ENCODE assay signal across 13 cellular contexts in genomic region chr21:45443595-45444181, GRCh38. TPM values are rescaled to one million over a fixed set of nuclear protein-coding genes. Genes with fewer than 3 reads are reported as not detected.
DNase-seq lines count a peak whose midpoint lies in the region; ATAC-seq and TF ChIP-seq lines count a peak whose summit lies in the region.
"Had no signal": no experiment of that assay in that cellular context is flagged by ENCODE, and none has a peak within 500 bp of the region (broad histone marks: within the 10 kb centered on the region; RNA-seq: fewer than 3 reads in every experiment).

No MANE protein-coding gene starts in this region.

- POLR2A ChIA-PET in activated CD4-positive, alpha-beta T cell treated with anti-CD3 and anti-CD28 coated beads, Interleukin-2, amount 10 ng/mL, durations not matched to agents 7 days and 5 days (lab: Charles Lee), result no interaction called here

- no peak for ATAC-seq in HG03097 (IDR thresholded peaks at IDR 0.05; ENCODE audit: low FRiP score, unreplicated experiment)
- ATAC-seq: activated CD8-positive, alpha-beta memory T cell treated with anti-CD3 and anti-CD28 coated beads, Interleukin-2, amount 10 ng/mL, durations not matched to agents 7 days and 5 days had no signal

- H3K4me1 Mint-ChIP-seq in activated CD4-positive, alpha-beta T cell treated with anti-CD3 and anti-CD28 coated beads, Interleukin-2, amount 10 ng/mL, durations not matched to agents 24 days and 14 days, result peaks cover 2% of the 10 kb centered on the region
- H3K4me1 Mint-ChIP-seq in activated CD4-positive, alpha-beta T cell treated with anti-CD3 and anti-CD28 coated beads, Interleukin-2, amount 10 ng/mL, durations not matched to agents 7 days and 5 days, result peaks cover 9% of the 10 kb centered on the region
- H3K4me1 Mint-ChIP-seq: memory B cell had no signal

- no peaks in the 10 kb centered on the region for H3K36me3 Mint-ChIP-seq in activated CD4-positive, alpha-beta T cell treated with anti-CD3 and anti-CD28 coated beads, Interleukin-2, amount 10 ng/mL, durations not matched to agents 24 days and 14 days (ENCODE audit: low read depth)
- no peaks in the 10 kb centered on the region for H3K36me3 Mint-ChIP-seq in activated CD4-positive, alpha-beta T cell treated with anti-CD3 and anti-CD28 coated beads, Interleukin-2, amount 10 ng/mL, durations not matched to agents 7 days and 5 days (ENCODE audit: low read depth)
- H3K36me3 Mint-ChIP-seq: activated CD8-positive, alpha-beta memory T cell treated with anti-CD3 and anti-CD28 coated beads, Interleukin-2, amount 10 ng/mL, durations not matched to agents 7 days and 5 days; memory B cell had no signal

- no peak overlapping the region for H3K27ac ChIP-seq in spleen
- H3K27ac ChIP-seq: C4-2B had no signal

- H3K36me3 ChIP-seq in spleen, result no peaks in the 10 kb centered on the region

- H3K4me1 ChIP-seq in spleen, result peaks cover 5 to 16% (median 11%) of the 10 kb centered on the region in 6 donors

- peak overlapping the region; percentile 41 for H3K27ac Mint-ChIP-seq in activated CD4-positive, alpha-beta T cell treated with anti-CD3 and anti-CD28 coated beads, Interleukin-2, amount 10 ng/mL, durations not matched to agents 24 days and 14 days
- H3K27ac Mint-ChIP-seq in activated CD4-positive, alpha-beta T cell treated with anti-CD3 and anti-CD28 coated beads, Interleukin-2, amount 10 ng/mL, durations not matched to agents 7 days and 5 days, result no peak overlapping the region
- H3K27ac Mint-ChIP-seq: activated CD8-positive, alpha-beta memory T cell treated with anti-CD3 and anti-CD28 coated beads, Interleukin-2, amount 10 ng/mL, durations not matched to agents 7 days and 5 days; memory B cell had no signal

- peaks cover 0 to 6% (median 0%) of the 10 kb centered on the region in 7 donors for H3K27me3 ChIP-seq in spleen (replicated peaks in 1 of 7)

- H3K9me3 ChIP-seq in spleen, result peaks cover 0 to 12% (median 9%) of the 10 kb centered on the region in 8 donors

- TF ChIP-seq CTCF in NB4 (IDR thresholded peaks at IDR 0.05; ENCODE audit: low read depth, low read length) (peak; percentile 4), choroid plexus epithelial cell (conservative IDR thresholded peaks at IDR 0.05; ENCODE audit: low read depth, low read length) (peak; percentile 25), spleen (IDR thresholded peaks at IDR 0.05 in 8 of 11, conservative IDR thresholded peaks at IDR 0.05 in 3 of 11) (peak in 1 of 11 experiments; percentile 16)

- H3K27me3 Mint-ChIP-seq in activated CD4-positive, alpha-beta T cell treated with anti-CD3 and anti-CD28 coated beads, Interleukin-2, amount 10 ng/mL, durations not matched to agents 24 days and 14 days, result peaks cover 12% of the 10 kb centered on the region
- H3K27me3 Mint-ChIP-seq in activated CD4-positive, alpha-beta T cell treated with anti-CD3 and anti-CD28 coated beads, Interleukin-2, amount 10 ng/mL, durations not matched to agents 7 days and 5 days, result peaks cover 9% of the 10 kb centered on the region

- intact Hi-C loops in activated CD4-positive, alpha-beta T cell treated with anti-CD3 and anti-CD28 coated beads, Interleukin-2, amount 10 ng/mL, durations not matched to agents 24 days and 14 days (cut with micrococcal nuclease), result loop anchor here (10.0 kb wide), 1 partner anchor 381 kb away; no protein-coding TSS in a partner anchor
- intact Hi-C loops in spleen (cut with DNase I; ENCODE audit: low total_unique reads), result no loop called here

- 86 to 91% (median 88%) methylated on average over 26 to 27 of the region's 27 CpGs for WGBS in spleen, 5 donors

- TF ChIP-seq POLR2A in NB4 (IDR thresholded peaks at IDR 0.05; ENCODE audit: extremely low read depth, insufficient read length), result no peak
- no peak for TF ChIP-seq POLR2A in spleen (IDR thresholded peaks at IDR 0.05)

- H3K4me3 ChIP-seq in NB4 (ENCODE audit: low read depth, low read length) (no peak overlapping the region), choroid plexus epithelial cell (ENCODE audit: low read depth, low read length) (no peak overlapping the region), spleen (no peak overlapping the region)

- no peaks in the 10 kb centered on the region for H3K9me3 Mint-ChIP-seq in activated CD4-positive, alpha-beta T cell treated with anti-CD3 and anti-CD28 coated beads, Interleukin-2, amount 10 ng/mL, durations not matched to agents 24 days and 14 days
- H3K9me3 Mint-ChIP-seq in activated CD4-positive, alpha-beta T cell treated with anti-CD3 and anti-CD28 coated beads, Interleukin-2, amount 10 ng/mL, durations not matched to agents 7 days and 5 days, result peaks cover 5% of the 10 kb centered on the region

- CTCF ChIA-PET in activated CD4-positive, alpha-beta T cell treated with anti-CD3 and anti-CD28 coated beads, Interleukin-2, amount 10 ng/mL, durations not matched to agents 7 days and 5 days (lab: Charles Lee), result no interaction called here

- no peak overlapping the region for H3K4me3 Mint-ChIP-seq in activated CD4-positive, alpha-beta T cell treated with anti-CD3 and anti-CD28 coated beads, Interleukin-2, amount 10 ng/mL, durations not matched to agents 24 days and 14 days
- H3K4me3 Mint-ChIP-seq in activated CD4-positive, alpha-beta T cell treated with anti-CD3 and anti-CD28 coated beads, Interleukin-2, amount 10 ng/mL, durations not matched to agents 7 days and 5 days, result no peak overlapping the region
- H3K4me3 Mint-ChIP-seq: activated CD8-positive, alpha-beta memory T cell treated with anti-CD3 and anti-CD28 coated beads, Interleukin-2, amount 10 ng/mL, durations not matched to agents 7 days and 5 days; memory B cell had no signal

- no peak for DNase-seq in activated CD4-positive, alpha-beta T cell treated with anti-CD3 and anti-CD28 coated beads, Interleukin-2, amount 10 ng/mL, durations not matched to agents 24 days and 14 days
- DNase-seq in activated CD4-positive, alpha-beta T cell treated with anti-CD3 and anti-CD28 coated beads, Interleukin-2, amount 10 ng/mL, durations not matched to agents 7 days and 5 days, result no peak
- peak; percentile 33 for DNase-seq in NB4 (ENCODE audit: low read depth)
- no peak for DNase-seq in choroid plexus epithelial cell (ENCODE audit: low read depth)
- peak; percentile 48 for DNase-seq in spleen
- no peak for DNase-seq in SW480 (ENCODE audit: low spot score)
- DNase-seq in activated CD4-positive, CD25-positive, alpha-beta regulatory T cell treated with anti-CD3 and anti-CD28 coated beads, Interleukin-2, amount 50 U/mL, for 72 hours, result no peak
- DNase-seq: activated CD8-positive, alpha-beta memory T cell treated with anti-CD3 and anti-CD28 coated beads, Interleukin-2, amount 10 ng/mL, durations not matched to agents 7 days and 5 days; effector CD8-positive, alpha-beta T cell; GOT3 had no signal

RNA-seq across cellular contexts. Expression of gene COL18A1, which starts 38.7 kb away (rescaled TPM):
- total RNA-seq in activated CD4-positive, alpha-beta T cell treated with anti-CD3 and anti-CD28 coated beads, Interleukin-2, amount 10 ng/mL, durations not matched to agents 24 days and 14 days, result 3.1 and 3.2 TPM in 2 replicates
- 1 to 10 TPM; 2.8 to 3.1 TPM for total RNA-seq in activated CD4-positive, alpha-beta T cell treated with anti-CD3 and anti-CD28 coated beads, Interleukin-2, amount 10 ng/mL, durations not matched to agents 7 days and 5 days
- 100 to 1,000 TPM in 3 of 7 donors, 10 to 100 TPM in 4; 71.8 to 208 (median 99.6) TPM for total RNA-seq in spleen
- polyA plus RNA-seq in spleen, result 10 to 100 TPM; 35.0 to 66.9 (median 60.0) TPM

Comparison
In these comparisons a context has a peak if more than half of its experiments do, and no peak if none do; other contexts are left out.
1. DNase-seq: peak in NB4 (single experiment) and spleen (single experiment); none in activated CD4-positive, alpha-beta T cell treated with anti-CD3 and anti-CD28 coated beads, Interleukin-2, amount 10 ng/mL, durations not matched to agents 24 days and 14 days (single experiment), activated CD4-positive, alpha-beta T cell treated with anti-CD3 and anti-CD28 coated beads, Interleukin-2, amount 10 ng/mL, durations not matched to agents 7 days and 5 days (single experiment), choroid plexus epithelial cell (single experiment), SW480 (single experiment) and activated CD4-positive, CD25-positive, alpha-beta regulatory T cell treated with anti-CD3 and anti-CD28 coated beads, Interleukin-2, amount 50 U/mL, for 72 hours (single experiment).
2. RNA of gene COL18A1, which starts 38.7 kb away (total RNA-seq): 71.8 to 208 TPM in spleen; 3.1 to 3.2 TPM in activated CD4-positive, alpha-beta T cell treated with anti-CD3 and anti-CD28 coated beads, Interleukin-2, amount 10 ng/mL, durations not matched to agents 24 days and 14 days and 2.8 to 3.1 TPM in activated CD4-positive, alpha-beta T cell treated with anti-CD3 and anti-CD28 coated beads, Interleukin-2, amount 10 ng/mL, durations not matched to agents 7 days and 5 days; every median in the first group is over 10 times any median in the second.